Comparison of ENCODE assay signal across 10 cellular contexts in genomic region chr6:28217890-28218289, GRCh38. TPM values are rescaled to one million over a fixed set of nuclear protein-coding genes. Genes with fewer than 3 reads are reported as not detected.
DNase-seq lines count a peak whose midpoint lies in the region; ATAC-seq, FAIRE-seq and TF ChIP-seq lines count a peak whose summit lies in the region.
"Had no signal": no experiment of that assay in that cellular context is flagged by ENCODE, and none has a peak within 500 bp of the region (broad histone marks: within the 10 kb centered on the region; RNA-seq: fewer than 3 reads in every experiment).

No MANE protein-coding gene starts in this region.

- peaks cover 54% of the 10 kb centered on the region for H3K27me3 Mint-ChIP-seq in activated B cell treated with CpG ODN at 0.5 μM for 24 hours

- H4K20me1 ChIP-seq in keratinocyte (ENCODE audit: control insufficient read depth, extremely low read depth, insufficient read depth, low read length): no peaks in the 10 kb centered on the region

- H3K36me3 Mint-ChIP-seq in activated B cell treated with CpG ODN at 0.5 μM for 24 hours (ENCODE audit: low read depth): no peaks in the 10 kb centered on the region

- H3K9me3 ChIP-seq in right cardiac atrium (ENCODE audit: control insufficient read depth, low read length): peaks cover 2% of the 10 kb centered on the region
- no peaks in the 10 kb centered on the region for H3K9me3 ChIP-seq in keratinocyte (ENCODE audit: control insufficient read depth, low read depth, low read length)
- no peaks in the 10 kb centered on the region for H3K9me3 ChIP-seq in thoracic aorta

- H3K4me1 Mint-ChIP-seq in activated B cell treated with CpG ODN at 0.5 μM for 24 hours: peaks cover 14% of the 10 kb centered on the region

- H3K9me3 Mint-ChIP-seq in activated B cell treated with CpG ODN at 0.5 μM for 24 hours: no peaks in the 10 kb centered on the region

- H3K27ac ChIP-seq in right cardiac atrium (ENCODE audit: low read length) (no peak overlapping the region), keratinocyte (ENCODE audit: control insufficient read depth, insufficient read depth, low read length) (no peak overlapping the region), thoracic aorta (no peak overlapping the region)

- no peak overlapping the region for H2AFZ ChIP-seq in keratinocyte (ENCODE audit: control insufficient read depth, low read length)

- no peak overlapping the region for H3K4me3 ChIP-seq in right cardiac atrium (ENCODE audit: low read length)
- H3K4me3 ChIP-seq in keratinocyte (ENCODE audit: control insufficient read depth in 2 of 3, extremely low read depth in 1 of 3, insufficient read depth in 2 of 3, low read depth in 1 of 3, low read length in 3 of 3): no peak overlapping the region
- H3K4me3 ChIP-seq in thoracic aorta: peak overlapping the region; percentile 90

- H3K27me3 ChIP-seq in right cardiac atrium (ENCODE audit: control insufficient read depth, insufficient read depth): no peaks in the 10 kb centered on the region
- no peaks in the 10 kb centered on the region for H3K27me3 ChIP-seq in keratinocyte (ENCODE audit: control insufficient read depth, extremely low read depth, insufficient read depth, low read length)
- no peaks in the 10 kb centered on the region for H3K27me3 ChIP-seq in thoracic aorta (replicated peaks; ENCODE audit: insufficient read depth)

- H3K4me3 Mint-ChIP-seq in activated B cell treated with CpG ODN at 0.5 μM for 24 hours: peak overlapping the region; percentile 89

- CTCF ChIA-PET in activated B cell treated with CpG ODN at 0.5 μM for 24 hours (lab: Charles Lee): interaction anchor here (0.9 kb wide), 1 partner anchor 138 kb away, joined by 4 read pairs; no protein-coding TSS in a partner anchor

- H3K9ac ChIP-seq in keratinocyte (ENCODE audit: control insufficient read depth, extremely low read depth, insufficient read depth, low read length): no peak overlapping the region

- FAIRE-seq in keratinocyte (lab: Jason Lieb, UNC): no peak
- FAIRE-seq: kidney had no signal

- DNase-seq in right cardiac atrium (peak in 2 of 3 donors; percentile 35 to 36), cardiac septum (ENCODE audit: low spot score) (no peak), activated B cell treated with CpG ODN at 0.5 μM for 24 hours (no peak), keratinocyte (ENCODE audit: low read depth, low spot score) (no peak), thoracic aorta (ENCODE audit: low spot score) (no peak), DMS53 treated with DMSO at 0.1 percent for 48 hours (lab: John Stamatoyannopoulos, UW; ENCODE audit: unreplicated experiment) (no peak), LoVo (ENCODE audit: low spot score) (no peak)
- no peak for DNase-seq in activated CD4-positive, CD25-positive, alpha-beta regulatory T cell treated with anti-CD3 and anti-CD28 coated beads, Interleukin-2, amount 50 U/mL, for 72 hours
- DNase-seq: activated gamma-delta T cell had no signal

- H3K36me3 ChIP-seq in keratinocyte (ENCODE audit: control insufficient read depth in 2 of 2, extremely low read depth in 1 of 2, insufficient read depth in 2 of 2, low read length in 2 of 2): no peaks in the 10 kb centered on the region
- H3K36me3 ChIP-seq in thoracic aorta: no peaks in the 10 kb centered on the region

- WGBS in right cardiac atrium: 88% methylated on average over 12 of the region's 12 CpGs

- no peak overlapping the region for H3K27ac Mint-ChIP-seq in activated B cell treated with CpG ODN at 0.5 μM for 24 hours

- peak overlapping the region; percentile 42 for H3K4me2 ChIP-seq in keratinocyte (ENCODE audit: control insufficient read depth, extremely low read depth, insufficient read depth, low read depth, low read length)

- no peaks in the 10 kb centered on the region for H3K9me1 ChIP-seq in keratinocyte (ENCODE audit: control insufficient read depth, extremely low read depth, insufficient read depth, low read length)

- TF ChIP-seq CTCF in activated B cell treated with CpG ODN at 0.5 μM for 24 hours (IDR thresholded peaks at IDR 0.05): no peak
- TF ChIP-seq CTCF in keratinocyte (optimal IDR thresholded peaks at IDR 0.05 in 1 of 3, IDR thresholded peaks at IDR 0.05 in 1 of 3, conservative IDR thresholded peaks at IDR 0.05 in 1 of 3; ENCODE audit: extremely low read depth in 1 of 3, insufficient read depth in 2 of 3, low read length in 3 of 3): no peak
- TF ChIP-seq CTCF in thoracic aorta (IDR thresholded peaks at IDR 0.05): no peak

- H3K4me1 ChIP-seq in right cardiac atrium (ENCODE audit: control insufficient read depth, insufficient read depth, low read length) (no peaks in the 10 kb centered on the region), keratinocyte (ENCODE audit: control insufficient read depth, extremely low read depth, insufficient read depth, low read length) (peaks cover 8% of the 10 kb centered on the region), thoracic aorta (ENCODE audit: control insufficient read depth in 1 of 2, low read depth in 2 of 2) (peaks cover 9 to 11% of the 10 kb centered on the region in 2 donors)

- no peak for ATAC-seq in right cardiac atrium
- ATAC-seq in activated B cell treated with CpG ODN at 0.5 μM for 24 hours (ENCODE audit: low read depth): no peak
- ATAC-seq in thoracic aorta (ENCODE audit: insufficient number of reproducible peaks, low FRiP score, low read depth): no peak

- POLR2A ChIA-PET in activated B cell treated with CpG ODN at 0.5 μM for 24 hours (lab: Charles Lee): interaction anchor here (0.6 to 2.4 kb wide), 11 partner anchors 11 to 745 kb away, joined by 3 to 17 read pairs (median 5); partner anchors contain the start of genes ZKSCAN4, ZKSCAN8, ZNF165 and ZNF184

- intact Hi-C loops in right cardiac atrium (cut with DNase I): loop anchor here in 1 of 4 donors (10.0 kb wide), 1 partner anchor 73 kb away; the partner anchor contains the start of gene ZKSCAN8
- intact Hi-C loops in cardiac septum (cut with DNase I): loop anchor here (2.0 kb wide), 1 partner anchor 35 kb away; the partner anchor contains the start of gene ZKSCAN4
- intact Hi-C loops in activated B cell treated with CpG ODN at 0.5 μM for 24 hours (cut with micrococcal nuclease): loop anchor here (5.0 kb wide), 3 partner anchors 49 to 316 kb away; partner anchors contain the start of gene ZSCAN26

- dilution Hi-C loops in keratinocyte (cut with MboI; ENCODE audit: extremely low pct_ligation_motif_present, low sequenced_read_pairs): no loop called here

- H3K79me2 ChIP-seq in keratinocyte (ENCODE audit: control insufficient read depth, insufficient read depth, low read length): no peaks in the 10 kb centered on the region

RNA-seq across cellular contexts. Expression of gene ZSCAN9, which starts 7.2 kb away (rescaled TPM):
- total RNA-seq in right cardiac atrium (10 to 100 TPM in 1 of 4 donors, 1 to 10 TPM in 3; 8.4 to 11.3 (median 8.8) TPM), cardiac septum (8.4 TPM), activated B cell treated with CpG ODN at 0.5 μM for 24 hours (25.9 and 30.3 TPM in 2 replicates), thoracic aorta (10 to 100 TPM; 11.6 to 29.0 TPM)
- polyA plus RNA-seq in right cardiac atrium (8.7 TPM), keratinocyte (8.3 to 15.9 TPM (median 12.0 TPM) in 3 replicates)
- polyA plus RNA-seq in keratinocyte (2011; ENCODE audit: low read depth): 8.0 TPM
- polyA plus RNA-seq in keratinocyte (2011; cell fraction: cytosol; rRNA removed): 4.6 and 8.4 TPM in 2 replicates
- 29.4 and 36.9 TPM in 2 replicates for polyA plus RNA-seq in keratinocyte (2011; cell fraction: nucleus; rRNA removed)
- polyA plus RNA-seq in keratinocyte (2012; ENCODE audit: low replicate concordance): 4.9 and 12.9 TPM in 2 replicates
- polyA minus RNA-seq in keratinocyte: 2.2 to 11.5 TPM (median 11.2 TPM) in 3 replicates
- 4.6 TPM for polyA minus RNA-seq in keratinocyte (2011; cell fraction: cytosol; rRNA and poly(A)+ RNA removed)
- polyA minus RNA-seq in keratinocyte (2011; cell fraction: nucleus; rRNA and poly(A)+ RNA removed): 9.9 and 12.6 TPM in 2 replicates

RNA-seq across cellular contexts. Expression of gene ZKSCAN4, which starts 34.2 kb away (rescaled TPM):
- total RNA-seq in right cardiac atrium: 1 to 10 TPM; 3.3 to 4.0 (median 3.6) TPM
- 1.5 TPM for polyA plus RNA-seq in right cardiac atrium
- total RNA-seq in cardiac septum: 2.4 TPM
- total RNA-seq in activated B cell treated with CpG ODN at 0.5 μM for 24 hours: 10.5 and 11.1 TPM in 2 replicates
- 2.6 to 3.5 TPM (median 2.9 TPM) in 3 replicates for polyA plus RNA-seq in keratinocyte
- polyA plus RNA-seq in keratinocyte (2011; ENCODE audit: low read depth): 0.69 TPM
- polyA plus RNA-seq in keratinocyte (2011; cell fraction: cytosol; rRNA removed): 1.6 and 1.9 TPM in 2 replicates
- 3.5 and 3.8 TPM in 2 replicates for polyA plus RNA-seq in keratinocyte (2011; cell fraction: nucleus; rRNA removed)
- 2.3 and 2.7 TPM in 2 replicates for polyA plus RNA-seq in keratinocyte (2012; ENCODE audit: low replicate concordance)
- polyA minus RNA-seq in keratinocyte: 0.56 to 3.2 TPM (median 2.8 TPM) in 3 replicates
- polyA minus RNA-seq in keratinocyte (2011; cell fraction: cytosol; rRNA and poly(A)+ RNA removed): 2.7 TPM
- polyA minus RNA-seq in keratinocyte (2011; cell fraction: nucleus; rRNA and poly(A)+ RNA removed): 2.1 and 2.4 TPM in 2 replicates
- total RNA-seq in thoracic aorta: 1 to 10 TPM; 2.3 to 2.4 TPM

RNA-seq across cellular contexts. Expression of gene NKAPL, which starts 41.2 kb away (rescaled TPM):
- total RNA-seq in right cardiac atrium (1 to 10 TPM; 6.1 to 6.4 (median 6.2) TPM), cardiac septum (6.6 TPM), activated B cell treated with CpG ODN at 0.5 μM for 24 hours (0.29 and 0.35 TPM in 2 replicates), thoracic aorta (1 to 10 TPM in 1 of 2 donors, under 1 TPM in 1; 0.49 to 1.1 TPM)
- polyA plus RNA-seq in right cardiac atrium (5.5 TPM), keratinocyte (0.25 to 0.35 TPM (median 0.31 TPM) in 3 replicates)
- 1.6 TPM for polyA plus RNA-seq in keratinocyte (2011; ENCODE audit: low read depth)
- polyA plus RNA-seq in keratinocyte (2011; cell fraction: cytosol; rRNA removed): 0.40 and 0.48 TPM in 2 replicates
- 0.29 and 0.59 TPM in 2 replicates for polyA plus RNA-seq in keratinocyte (2011; cell fraction: nucleus; rRNA removed)
- 0.47 and 1.0 TPM in 2 replicates for polyA plus RNA-seq in keratinocyte (2012; ENCODE audit: low replicate concordance)
- polyA minus RNA-seq in keratinocyte: 0.56 TPM in 1 of 3 replicates, not detected in the others
- not detected for polyA minus RNA-seq in keratinocyte (2011; cell fraction: cytosol; rRNA and poly(A)+ RNA removed)
- 0.32 TPM in 1 of 2 replicates, not detected in the other for polyA minus RNA-seq in keratinocyte (2011; cell fraction: nucleus; rRNA and poly(A)+ RNA removed)

RNA-seq across cellular contexts. Expression of gene ZSCAN26, which starts 49.1 kb away (rescaled TPM):
- total RNA-seq in right cardiac atrium: 10 to 100 TPM; 12.0 to 20.2 (median 15.2) TPM
- polyA plus RNA-seq in right cardiac atrium: 11.4 TPM
- total RNA-seq in cardiac septum: 13.4 TPM
- total RNA-seq in activated B cell treated with CpG ODN at 0.5 μM for 24 hours: 16.0 and 17.8 TPM in 2 replicates
- polyA plus RNA-seq in keratinocyte: 7.2 to 9.8 TPM (median 7.3 TPM) in 3 replicates
- 2.3 TPM for polyA plus RNA-seq in keratinocyte (2011; ENCODE audit: low read depth)
- polyA plus RNA-seq in keratinocyte (2011; cell fraction: cytosol; rRNA removed): 4.4 and 7.4 TPM in 2 replicates
- polyA plus RNA-seq in keratinocyte (2011; cell fraction: nucleus; rRNA removed): 11.7 and 15.2 TPM in 2 replicates
- polyA plus RNA-seq in keratinocyte (2012; ENCODE audit: low replicate concordance): 3.9 and 4.9 TPM in 2 replicates
- polyA minus RNA-seq in keratinocyte: 2.4 to 9.2 TPM (median 5.7 TPM) in 3 replicates
- polyA minus RNA-seq in keratinocyte (2011; cell fraction: cytosol; rRNA and poly(A)+ RNA removed): 4.2 TPM
- polyA minus RNA-seq in keratinocyte (2011; cell fraction: nucleus; rRNA and poly(A)+ RNA removed): 4.3 and 6.1 TPM in 2 replicates
- total RNA-seq in thoracic aorta: 10 to 100 TPM; 25.7 to 45.0 TPM

Comparison
In these comparisons a context has a peak if more than half of its experiments do, and no peak if none do; other contexts are left out.
1. DNase-seq: peak in right cardiac atrium (2 of 3); none in cardiac septum (single experiment), activated B cell treated with CpG ODN at 0.5 μM for 24 hours (single experiment), keratinocyte (single experiment), thoracic aorta (single experiment), DMS53 treated with DMSO at 0.1 percent for 48 hours (single experiment), LoVo (single experiment) and activated CD4-positive, CD25-positive, alpha-beta regulatory T cell treated with anti-CD3 and anti-CD28 coated beads, Interleukin-2, amount 50 U/mL, for 72 hours (single experiment).